ENCODE assay signal across 15 cellular contexts in genomic region chr1:5448486-5448885, GRCh38.
A peak's percentile ranks its signal among the peaks of the same experiment; 100 is the strongest.
DNase-seq lines count a peak whose midpoint lies in the region; ATAC-seq and TF ChIP-seq lines count a peak whose summit lies in the region.
"Had no signal": no experiment of that assay in that cellular context is flagged by ENCODE, and none has a peak within 500 bp of the region (broad histone marks: within the 10 kb centered on the region; RNA-seq: fewer than 3 reads in every experiment).

No MANE protein-coding gene starts in this region.

- no peak overlapping the region for H3K4me3 Mint-ChIP-seq in activated naive CD8-positive, alpha-beta T cell treated with anti-CD3 and anti-CD28 coated beads for 36 hours
- H3K4me3 Mint-ChIP-seq: mesothelial cell of epicardium had no signal

- H3K9me3 ChIP-seq in WERI-Rb-1 (ENCODE audit: severe bottlenecking): peaks cover 19% of the 10 kb centered on the region
- no peaks in the 10 kb centered on the region for H3K9me3 ChIP-seq in ovary

- ATAC-seq in GM18498 (IDR thresholded peaks at IDR 0.05; ENCODE audit: unreplicated experiment) (no peak), HG02884 (IDR thresholded peaks at IDR 0.05; ENCODE audit: unreplicated experiment) (no peak), GM19397 (IDR thresholded peaks at IDR 0.05; ENCODE audit: unreplicated experiment) (no peak)

- no peaks in the 10 kb centered on the region for H3K27me3 Mint-ChIP-seq in activated naive CD8-positive, alpha-beta T cell treated with anti-CD3 and anti-CD28 coated beads for 36 hours

- H3K36me3 Mint-ChIP-seq in activated naive CD8-positive, alpha-beta T cell treated with anti-CD3 and anti-CD28 coated beads for 36 hours: no peaks in the 10 kb centered on the region
- H3K36me3 Mint-ChIP-seq: mesothelial cell of epicardium had no signal

- TF ChIP-seq CTCF in WERI-Rb-1 (IDR thresholded peaks at IDR 0.05; ENCODE audit: low read depth, low read length): peak; percentile 55
- no peak for TF ChIP-seq CTCF in ovary (IDR thresholded peaks at IDR 0.05)

- no peak for TF ChIP-seq EP300 in ovary (IDR thresholded peaks at IDR 0.05)

- H3K27ac Mint-ChIP-seq in activated naive CD8-positive, alpha-beta T cell treated with anti-CD3 and anti-CD28 coated beads for 36 hours: no peak overlapping the region
- H3K27ac Mint-ChIP-seq: mesothelial cell of epicardium had no signal

- H3K4me1 Mint-ChIP-seq in activated naive CD8-positive, alpha-beta T cell treated with anti-CD3 and anti-CD28 coated beads for 36 hours: peaks cover 11% of the 10 kb centered on the region
- H3K4me1 Mint-ChIP-seq: mesothelial cell of epicardium had no signal

- H3K4me3 ChIP-seq in WERI-Rb-1 (ENCODE audit: low read depth, low read length) (no peak overlapping the region), ovary (no peak overlapping the region)

- peak overlapping the region; percentile 77 for H3K27ac ChIP-seq in WERI-Rb-1
- H3K27ac ChIP-seq in ovary: no peak overlapping the region
- H3K27ac ChIP-seq: RWPE1 had no signal

- no peaks in the 10 kb centered on the region for H3K4me1 ChIP-seq in ovary (ENCODE audit: insufficient read depth)

- WGBS in ovary, 3 donors: 63 to 68% (median 66%) methylated on average over 6 of the region's 6 CpGs

- peak; percentile 1 for DNase-seq in stimulated activated CD4-positive, alpha-beta T cell treated with anti-CD3 and anti-CD28 coated beads, Interleukin-12 subunit alpha, Interleukin-12 subunit beta, amount 100 ng/mL, for 4 hours
- no peak for DNase-seq in stimulated activated CD4-positive, alpha-beta T cell treated with anti-CD3 and anti-CD28 coated beads, Interleukin-2, amount 100 ng/mL, for 48 hours
- DNase-seq in WERI-Rb-1 (peak; percentile 65), ovary (no peak)
- DNase-seq in activated naive CD8-positive, alpha-beta T cell treated with anti-CD3 and anti-CD28 coated beads for 36 hours: peak; percentile 2
- DNase-seq: AML-193; GF-D8; KBM-7; NCI-H2081 treated with DMSO at 0.1 percent for 48 hours; stimulated activated naive CD4-positive, alpha-beta T cell treated with Interleukin-2 at 50 U/mL for 16 hours had no signal

- no peaks in the 10 kb centered on the region for H3K9me3 Mint-ChIP-seq in activated naive CD8-positive, alpha-beta T cell treated with anti-CD3 and anti-CD28 coated beads for 36 hours
- H3K9me3 Mint-ChIP-seq: mesothelial cell of epicardium had no signal

- intact Hi-C loops in ovary (cut with DNase I): no loop called here

- H3K27me3 ChIP-seq in WERI-Rb-1 (ENCODE audit: insufficient read depth, low read depth, severe bottlenecking): no peaks in the 10 kb centered on the region
- no peaks in the 10 kb centered on the region for H3K27me3 ChIP-seq in ovary

- TF ChIP-seq POLR2A in ovary (IDR thresholded peaks at IDR 0.05): no peak

- no peaks in the 10 kb centered on the region for H3K36me3 ChIP-seq in WERI-Rb-1
- no peaks in the 10 kb centered on the region for H3K36me3 ChIP-seq in ovary

Comparison
In these comparisons a context has a peak if more than half of its experiments do, and no peak if none do; other contexts are left out.
1. DNase-seq: peak in stimulated activated CD4-positive, alpha-beta T cell treated with anti-CD3 and anti-CD28 coated beads, Interleukin-12 subunit alpha, Interleukin-12 subunit beta, amount 100 ng/mL, for 4 hours (single experiment), WERI-Rb-1 (single experiment) and activated naive CD8-positive, alpha-beta T cell treated with anti-CD3 and anti-CD28 coated beads for 36 hours (single experiment); none in stimulated activated CD4-positive, alpha-beta T cell treated with anti-CD3 and anti-CD28 coated beads, Interleukin-2, amount 100 ng/mL, for 48 hours (0 of 2) and ovary (0 of 5).